1 cellular context compared by ENCODE assay signal in the genomic region with DNA sequence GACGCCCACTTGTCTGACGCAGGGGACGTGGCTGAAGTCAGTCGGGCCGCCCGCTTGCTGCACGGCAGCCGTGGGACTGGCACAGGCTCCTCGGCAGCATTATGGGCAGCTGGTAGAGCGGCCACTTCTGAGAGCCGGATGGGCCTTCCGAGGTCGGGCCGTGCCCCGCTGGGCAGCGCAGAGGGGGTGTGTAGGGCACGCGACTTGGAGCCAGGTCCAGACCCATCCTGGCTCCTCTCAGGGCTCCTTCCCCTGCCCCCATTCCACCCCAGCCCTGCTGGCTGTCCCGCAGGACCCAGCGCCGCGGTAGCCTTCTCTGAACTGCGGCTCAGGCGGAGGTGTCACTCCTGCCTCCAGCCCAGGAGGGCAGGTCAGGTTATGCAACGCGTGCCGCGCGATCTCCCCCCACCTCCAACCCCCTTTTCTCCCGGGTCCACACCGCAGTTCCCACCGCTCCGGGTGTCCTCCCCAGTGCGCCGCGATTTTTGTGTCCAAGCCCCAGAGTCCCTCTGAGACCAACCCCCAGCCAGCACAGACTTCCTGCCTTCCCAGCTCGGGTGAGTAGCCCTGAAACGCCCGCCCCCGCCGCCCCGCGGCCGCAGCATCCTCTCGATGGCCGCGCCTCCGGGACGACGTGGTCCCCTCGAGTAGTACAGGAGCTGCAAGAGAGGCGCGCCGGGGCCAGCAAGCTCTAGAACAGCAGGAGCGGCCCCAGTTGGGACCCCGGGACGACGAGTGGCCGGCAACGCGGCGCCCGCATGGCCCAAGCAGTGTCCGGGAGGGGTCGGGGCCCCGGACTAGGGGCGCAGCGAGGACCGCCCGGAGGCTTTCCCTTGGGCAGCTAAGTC.
TF ChIP-seq lines count a peak whose summit lies in the region.

No MANE protein-coding gene starts in this region.

TF ChIP-seq in SK-N-SH, 30 proteins besides CTCF, POLR2A, EP300 and RAD21 (continued from another document):
- TF ChIP-seq, protein P1, sequence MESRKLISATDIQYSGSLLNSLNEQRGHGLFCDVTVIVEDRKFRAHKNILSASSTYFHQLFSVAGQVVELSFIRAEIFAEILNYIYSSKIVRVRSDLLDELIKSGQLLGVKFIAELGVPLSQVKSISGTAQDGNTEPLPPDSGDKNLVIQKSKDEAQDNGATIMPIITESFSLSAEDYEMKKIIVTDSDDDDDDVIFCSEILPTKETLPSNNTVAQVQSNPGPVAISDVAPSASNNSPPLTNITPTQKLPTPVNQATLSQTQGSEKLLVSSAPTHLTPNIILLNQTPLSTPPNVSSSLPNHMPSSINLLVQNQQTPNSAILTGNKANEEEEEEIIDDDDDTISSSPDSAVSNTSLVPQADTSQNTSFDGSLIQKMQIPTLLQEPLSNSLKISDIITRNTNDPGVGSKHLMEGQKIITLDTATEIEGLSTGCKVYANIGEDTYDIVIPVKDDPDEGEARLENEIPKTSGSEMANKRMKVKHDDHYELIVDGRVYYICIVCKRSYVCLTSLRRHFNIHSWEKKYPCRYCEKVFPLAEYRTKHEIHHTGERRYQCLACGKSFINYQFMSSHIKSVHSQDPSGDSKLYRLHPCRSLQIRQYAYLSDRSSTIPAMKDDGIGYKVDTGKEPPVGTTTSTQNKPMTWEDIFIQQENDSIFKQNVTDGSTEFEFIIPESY (IDR thresholded peaks at IDR 0.05; ENCODE audit: borderline replicate concordance, low read depth) = no peak
- TF ChIP-seq, protein P2, sequence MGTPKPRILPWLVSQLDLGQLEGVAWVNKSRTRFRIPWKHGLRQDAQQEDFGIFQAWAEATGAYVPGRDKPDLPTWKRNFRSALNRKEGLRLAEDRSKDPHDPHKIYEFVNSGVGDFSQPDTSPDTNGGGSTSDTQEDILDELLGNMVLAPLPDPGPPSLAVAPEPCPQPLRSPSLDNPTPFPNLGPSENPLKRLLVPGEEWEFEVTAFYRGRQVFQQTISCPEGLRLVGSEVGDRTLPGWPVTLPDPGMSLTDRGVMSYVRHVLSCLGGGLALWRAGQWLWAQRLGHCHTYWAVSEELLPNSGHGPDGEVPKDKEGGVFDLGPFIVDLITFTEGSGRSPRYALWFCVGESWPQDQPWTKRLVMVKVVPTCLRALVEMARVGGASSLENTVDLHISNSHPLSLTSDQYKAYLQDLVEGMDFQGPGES (IDR thresholded peaks at IDR 0.05; ENCODE audit: low read depth, low read length) = no peak
- TF ChIP-seq, protein P3, sequence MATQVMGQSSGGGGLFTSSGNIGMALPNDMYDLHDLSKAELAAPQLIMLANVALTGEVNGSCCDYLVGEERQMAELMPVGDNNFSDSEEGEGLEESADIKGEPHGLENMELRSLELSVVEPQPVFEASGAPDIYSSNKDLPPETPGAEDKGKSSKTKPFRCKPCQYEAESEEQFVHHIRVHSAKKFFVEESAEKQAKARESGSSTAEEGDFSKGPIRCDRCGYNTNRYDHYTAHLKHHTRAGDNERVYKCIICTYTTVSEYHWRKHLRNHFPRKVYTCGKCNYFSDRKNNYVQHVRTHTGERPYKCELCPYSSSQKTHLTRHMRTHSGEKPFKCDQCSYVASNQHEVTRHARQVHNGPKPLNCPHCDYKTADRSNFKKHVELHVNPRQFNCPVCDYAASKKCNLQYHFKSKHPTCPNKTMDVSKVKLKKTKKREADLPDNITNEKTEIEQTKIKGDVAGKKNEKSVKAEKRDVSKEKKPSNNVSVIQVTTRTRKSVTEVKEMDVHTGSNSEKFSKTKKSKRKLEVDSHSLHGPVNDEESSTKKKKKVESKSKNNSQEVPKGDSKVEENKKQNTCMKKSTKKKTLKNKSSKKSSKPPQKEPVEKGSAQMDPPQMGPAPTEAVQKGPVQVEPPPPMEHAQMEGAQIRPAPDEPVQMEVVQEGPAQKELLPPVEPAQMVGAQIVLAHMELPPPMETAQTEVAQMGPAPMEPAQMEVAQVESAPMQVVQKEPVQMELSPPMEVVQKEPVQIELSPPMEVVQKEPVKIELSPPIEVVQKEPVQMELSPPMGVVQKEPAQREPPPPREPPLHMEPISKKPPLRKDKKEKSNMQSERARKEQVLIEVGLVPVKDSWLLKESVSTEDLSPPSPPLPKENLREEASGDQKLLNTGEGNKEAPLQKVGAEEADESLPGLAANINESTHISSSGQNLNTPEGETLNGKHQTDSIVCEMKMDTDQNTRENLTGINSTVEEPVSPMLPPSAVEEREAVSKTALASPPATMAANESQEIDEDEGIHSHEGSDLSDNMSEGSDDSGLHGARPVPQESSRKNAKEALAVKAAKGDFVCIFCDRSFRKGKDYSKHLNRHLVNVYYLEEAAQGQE (IDR thresholded peaks at IDR 0.05; ENCODE audit: low read depth, low read length) = no peak
- TF ChIP-seq FOXJ3 (CRISPR knock-in tag; IDR thresholded peaks at IDR 0.05) (no peak), GATA2 (CRISPR knock-in tag; IDR thresholded peaks at IDR 0.05) (no peak), SIN3A (IDR thresholded peaks at IDR 0.05; ENCODE audit: borderline replicate concordance, low read depth, low read length) (no peak), TAF1 (IDR thresholded peaks at IDR 0.05; ENCODE audit: borderline replicate concordance, low read depth, low read length) (peak; percentile 32; the same call in 1 of the 2 replicates), GABPA (IDR thresholded peaks at IDR 0.05; ENCODE audit: low read depth) (no peak), EZH2phosphoT487 (IDR thresholded peaks at IDR 0.05; ENCODE audit: borderline replicate concordance, low read depth) (no peak), SMC3 (IDR thresholded peaks at IDR 0.05; ENCODE audit: low read depth, low read length) (no peak), NFIC (IDR thresholded peaks at IDR 0.05; ENCODE audit: borderline replicate concordance) (no peak), TEAD4 (IDR thresholded peaks at IDR 0.05; ENCODE audit: borderline replicate concordance, insufficient read depth) (0 out of 2 replicates have a peak, but pooled peaks have one; percentile 5), RXRA (IDR thresholded peaks at IDR 0.05; ENCODE audit: borderline replicate concordance, low read depth) (no peak), NRF1 (IDR thresholded peaks at IDR 0.05; ENCODE audit: low read depth, low read length) (no peak), FOSL2 (IDR thresholded peaks at IDR 0.05; ENCODE audit: borderline replicate concordance, low read depth) (no peak)
- TF ChIP-seq, protein P4, sequence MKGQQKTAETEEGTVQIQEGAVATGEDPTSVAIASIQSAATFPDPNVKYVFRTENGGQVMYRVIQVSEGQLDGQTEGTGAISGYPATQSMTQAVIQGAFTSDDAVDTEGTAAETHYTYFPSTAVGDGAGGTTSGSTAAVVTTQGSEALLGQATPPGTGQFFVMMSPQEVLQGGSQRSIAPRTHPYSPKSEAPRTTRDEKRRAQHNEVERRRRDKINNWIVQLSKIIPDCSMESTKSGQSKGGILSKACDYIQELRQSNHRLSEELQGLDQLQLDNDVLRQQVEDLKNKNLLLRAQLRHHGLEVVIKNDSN (IDR thresholded peaks at IDR 0.05; ENCODE audit: borderline replicate concordance, low read depth) = no peak
- TF ChIP-seq, protein P5, sequence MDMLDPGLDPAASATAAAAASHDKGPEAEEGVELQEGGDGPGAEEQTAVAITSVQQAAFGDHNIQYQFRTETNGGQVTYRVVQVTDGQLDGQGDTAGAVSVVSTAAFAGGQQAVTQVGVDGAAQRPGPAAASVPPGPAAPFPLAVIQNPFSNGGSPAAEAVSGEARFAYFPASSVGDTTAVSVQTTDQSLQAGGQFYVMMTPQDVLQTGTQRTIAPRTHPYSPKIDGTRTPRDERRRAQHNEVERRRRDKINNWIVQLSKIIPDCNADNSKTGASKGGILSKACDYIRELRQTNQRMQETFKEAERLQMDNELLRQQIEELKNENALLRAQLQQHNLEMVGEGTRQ (IDR thresholded peaks at IDR 0.05; ENCODE audit: borderline replicate concordance, low read depth, low read length) = no peak
